ENCODE assay signal across 26 cellular contexts in the genomic region with DNA sequence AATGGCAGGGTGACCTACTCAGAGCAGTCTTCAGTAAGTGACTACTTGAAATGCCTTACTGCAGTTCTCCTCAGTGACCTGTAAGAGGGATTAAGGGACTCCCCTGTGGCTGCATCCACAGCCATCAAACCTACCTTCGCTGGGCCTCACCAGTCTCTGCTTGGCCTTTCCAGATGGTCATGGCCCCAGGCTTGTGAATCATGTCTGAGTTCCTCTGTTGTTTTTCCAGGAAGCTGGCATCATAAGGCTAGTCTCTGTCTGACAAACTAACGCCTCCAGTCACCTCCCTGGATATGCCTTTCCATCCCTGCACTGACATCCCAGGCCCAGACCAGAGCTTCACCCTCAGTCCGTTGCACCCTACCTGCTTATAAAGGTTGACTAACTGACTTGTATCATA. TPM values are rescaled to one million over a fixed set of nuclear protein-coding genes. Genes with fewer than 3 reads are reported as not detected.
DNase-seq lines count a peak whose midpoint lies in the region; ATAC-seq and TF ChIP-seq lines count a peak whose summit lies in the region.
"Had no signal": no experiment of that assay in that cellular context is flagged by ENCODE, and none has a peak within 500 bp of the region (broad histone marks: within the 10 kb centered on the region; RNA-seq: fewer than 3 reads in every experiment).

No MANE protein-coding gene starts in this region.

- in situ Hi-C loops in GM23248 (cut with MboI) (loop anchor here (10.0 kb wide), 1 partner anchor 115 kb away; no protein-coding TSS in a partner anchor), SK-MEL-5 (cut with HindIII; ENCODE audit: low pct_unique_long_range_greater_than_20kb, low sequenced_read_pairs) (no loop called here)

- H3K36me3 Mint-ChIP-seq in CD8-positive, alpha-beta T cell, result no peaks in the 10 kb centered on the region
- H3K36me3 Mint-ChIP-seq in activated naive CD8-positive, alpha-beta T cell treated with anti-CD3 and anti-CD28 coated beads for 36 hours, result no peaks in the 10 kb centered on the region
- H3K36me3 Mint-ChIP-seq: CD4-positive, alpha-beta memory T cell had no signal

- H3K18ac ChIP-seq in trophoblast cell (ENCODE audit: low read length), result no peak overlapping the region

- no peak overlapping the region for H2BK12ac ChIP-seq in trophoblast cell (ENCODE audit: low read length)

- DNase-seq in GM23248 (peak; percentile 8), SK-MEL-5 (ENCODE audit: low read depth, low spot score) (peak; percentile 47), epithelial cell of esophagus (ENCODE audit: low read depth) (peak; percentile 84), trophoblast cell (no peak), GM10248 (ENCODE audit: extremely low spot score) (no peak)
- no peak for DNase-seq in CD8-positive, alpha-beta T cell
- DNase-seq in activated naive CD8-positive, alpha-beta T cell treated with anti-CD3 and anti-CD28 coated beads for 36 hours, result no peak
- DNase-seq: C1 segment of cervical spinal cord; CD4-positive, alpha-beta memory T cell; DMS 273 treated with DMSO at 0.1 percent for 48 hours; DMS79 treated with DMSO at 0.1 percent for 48 hours; GOT3; HFFc6; NCI-H1092; NCI-H1417 treated with DMSO at 0.1 percent for 48 hours; NCI-H1694 treated with DMSO at 0.1 percent for 48 hours; NCI-H2081; NCI-H2227 treated with DMSO at 0.1 percent for 48 hours; NCI-H526 treated with DMSO at 0.1 percent for 48 hours had no signal

- no peak overlapping the region for H4K91ac ChIP-seq in trophoblast cell (ENCODE audit: low read depth, low read length)

- H3K4me1 Mint-ChIP-seq in CD8-positive, alpha-beta T cell (ENCODE audit: low read depth), result peaks cover 10% of the 10 kb centered on the region
- H3K4me1 Mint-ChIP-seq in activated naive CD8-positive, alpha-beta T cell treated with anti-CD3 and anti-CD28 coated beads for 36 hours, result peaks cover 11% of the 10 kb centered on the region

- H2AFZ ChIP-seq in GM23248 (no peak overlapping the region), trophoblast cell (ENCODE audit: insufficient read depth, low read length, poor library complexity) (no peak overlapping the region)

- H3K79me2 ChIP-seq in GM23248 (ENCODE audit: insufficient read depth) (no peaks in the 10 kb centered on the region), trophoblast cell (ENCODE audit: control insufficient read depth, insufficient read depth, low read length, poor library complexity) (no peaks in the 10 kb centered on the region)

- H2BK120ac ChIP-seq in trophoblast cell (ENCODE audit: insufficient read depth, low read length, poor library complexity), result no peak overlapping the region

- H3K79me1 ChIP-seq in trophoblast cell (ENCODE audit: low read length), result peaks cover 3% of the 10 kb centered on the region

- peaks cover 34% of the 10 kb centered on the region for H3K27me3 Mint-ChIP-seq in CD8-positive, alpha-beta T cell (ENCODE audit: low read depth)
- peaks cover 56% of the 10 kb centered on the region for H3K27me3 Mint-ChIP-seq in activated naive CD8-positive, alpha-beta T cell treated with anti-CD3 and anti-CD28 coated beads for 36 hours

- no peaks in the 10 kb centered on the region for H4K20me1 ChIP-seq in GM23248 (ENCODE audit: insufficient read depth)

- H4K12ac ChIP-seq in trophoblast cell (ENCODE audit: low read depth, low read length), result no peak overlapping the region

- H3K4me2 ChIP-seq in GM23248 (ENCODE audit: unreplicated experiment) (no peak overlapping the region), trophoblast cell (ENCODE audit: low read length) (no peak overlapping the region)
- H3K4me2 ChIP-seq: KMS-11 had no signal

- no peak overlapping the region for H3K14ac ChIP-seq in trophoblast cell (ENCODE audit: low read length)

- H3K23ac ChIP-seq in trophoblast cell (ENCODE audit: low read length), result no peak overlapping the region

- peaks cover 7% of the 10 kb centered on the region; the same call in 1 of the 2 replicates for H3K27me3 ChIP-seq in GM23248 (replicated peaks; ENCODE audit: insufficient read depth)
- no peaks in the 10 kb centered on the region for H3K27me3 ChIP-seq in trophoblast cell (ENCODE audit: insufficient read depth, low read length)
- no peaks in the 10 kb centered on the region for H3K27me3 ChIP-seq in CD8-positive, alpha-beta T cell (ENCODE audit: insufficient read depth, low read length)

- H3K27ac Mint-ChIP-seq in CD8-positive, alpha-beta T cell, result no peak overlapping the region
- no peak overlapping the region for H3K27ac Mint-ChIP-seq in activated naive CD8-positive, alpha-beta T cell treated with anti-CD3 and anti-CD28 coated beads for 36 hours
- H3K27ac Mint-ChIP-seq: CD4-positive, alpha-beta memory T cell; HFFc6; IgD-negative memory B cell had no signal

- WGBS in GM23248 (ENCODE audit: low coverage in 1 of 2, low lambda C conversion rate in 2 of 2, missing lambda C conversion rate in 2 of 2), 2 experiments, result 76 to 78% methylated on average over 3 of the region's 3 CpGs
- WGBS in trophoblast cell (ENCODE audit: extremely low coverage, insufficient coverage, insufficient read length), result no CpG with 5 or more reads among the region's 3 CpGs

- H3K27ac ChIP-seq in GM23248, result no peak overlapping the region
- no peak overlapping the region for H3K27ac ChIP-seq in trophoblast cell (ENCODE audit: low read depth, low read length)
- no peak overlapping the region for H3K27ac ChIP-seq in CD8-positive, alpha-beta T cell (ENCODE audit: low read depth, low read length)
- H3K27ac ChIP-seq: KMS-11 had no signal

- H3K9me3 Mint-ChIP-seq in CD8-positive, alpha-beta T cell, result no peaks in the 10 kb centered on the region
- H3K9me3 Mint-ChIP-seq in activated naive CD8-positive, alpha-beta T cell treated with anti-CD3 and anti-CD28 coated beads for 36 hours, result no peaks in the 10 kb centered on the region
- H3K9me3 Mint-ChIP-seq: CD4-positive, alpha-beta memory T cell; HFFc6; IgD-negative memory B cell had no signal

- H3K9me2 ChIP-seq in GM23248 (ENCODE audit: insufficient read depth), result no peaks in the 10 kb centered on the region

- no peak overlapping the region for H3K4ac ChIP-seq in trophoblast cell (ENCODE audit: low read depth, low read length)

- CTCF ChIA-PET in CD8-positive, alpha-beta T cell (lab: Charles Lee), result interaction anchor here (0.8 to 5.3 kb wide), 6 partner anchors 8 to 194 kb away, joined by 3 to 40 read pairs (median 13); no protein-coding TSS in a partner anchor
- CTCF ChIA-PET in GM10248 (lab: Yijun Ruan, JAX), result interaction anchor here (1.0 to 7.3 kb wide), 6 partner anchors 8 to 114 kb away, joined by 3 to 102 read pairs (median 54); no protein-coding TSS in a partner anchor

- H3F3A ChIP-seq in GM23248 (ENCODE audit: insufficient read depth), result no peaks in the 10 kb centered on the region

- H3K9me3 ChIP-seq in GM23248 (ENCODE audit: low read depth) (no peaks in the 10 kb centered on the region), trophoblast cell (ENCODE audit: insufficient read depth, low read depth, low read length) (no peaks in the 10 kb centered on the region)
- H3K9me3 ChIP-seq in CD8-positive, alpha-beta T cell (ENCODE audit: low read length), result no peaks in the 10 kb centered on the region
- H3K9me3 ChIP-seq: HAP-1 had no signal

- intact Hi-C loops in CD8-positive, alpha-beta T cell (cut with DNase I, micrococcal nuclease), result no loop called here

- H3K4me3 Mint-ChIP-seq in CD8-positive, alpha-beta T cell, result no peak overlapping the region
- H3K4me3 Mint-ChIP-seq in activated naive CD8-positive, alpha-beta T cell treated with anti-CD3 and anti-CD28 coated beads for 36 hours, result no peak overlapping the region
- H3K4me3 Mint-ChIP-seq: CD4-positive, alpha-beta memory T cell; HFFc6 had no signal

- no peak overlapping the region for H2BK5ac ChIP-seq in trophoblast cell (ENCODE audit: low read depth, low read length, poor library complexity)

- TF ChIP-seq CTCF in epithelial cell of esophagus (IDR thresholded peaks at IDR 0.05; ENCODE audit: insufficient read depth, low read depth, low read length, missing control alignments) (no peak), GM10248 (IDR thresholded peaks at IDR 0.05; ENCODE audit: control extremely low read depth, extremely low read depth, low read depth, missing control alignments) (no peak)
- no peak for TF ChIP-seq CTCF in CD8-positive, alpha-beta T cell (IDR thresholded peaks at IDR 0.05)

- POLR2A ChIA-PET in CD8-positive, alpha-beta T cell (lab: Charles Lee), result no interaction called here
- POLR2A ChIA-PET in GM10248 (lab: Yijun Ruan, JAX), result no interaction called here

- H3K9ac ChIP-seq in GM23248 (no peak overlapping the region), trophoblast cell (ENCODE audit: low read length) (peak overlapping the region; percentile 3)
- H3K9ac ChIP-seq: KMS-11 had no signal

- H3K4me1 ChIP-seq in GM23248 (ENCODE audit: insufficient read depth), result peaks cover 4% of the 10 kb centered on the region; the same call in 1 of the 2 replicates
- H3K4me1 ChIP-seq in trophoblast cell (ENCODE audit: control insufficient read depth in 1 of 2, insufficient read depth in 2 of 2, low read length in 2 of 2), result peaks cover 3 to 4% of the 10 kb centered on the region in 2 experiments
- peaks cover 11% of the 10 kb centered on the region for H3K4me1 ChIP-seq in CD8-positive, alpha-beta T cell (ENCODE audit: insufficient read depth, low read length)
- H3K4me1 ChIP-seq: HAP-1 had no signal

- H3K4me3 ChIP-seq in GM23248, result no peak overlapping the region
- H3K4me3 ChIP-seq in epithelial cell of esophagus (ENCODE audit: low read length), result no peak overlapping the region
- H3K4me3 ChIP-seq in trophoblast cell (ENCODE audit: low read depth, low read length), result no peak overlapping the region
- no peak overlapping the region for H3K4me3 ChIP-seq in CD8-positive, alpha-beta T cell (ENCODE audit: low read depth, low read length)
- H3K4me3 ChIP-seq: HAP-1 had no signal

- H4K8ac ChIP-seq in trophoblast cell (ENCODE audit: low read depth, low read length), result no peak overlapping the region

- no peak for ATAC-seq in CD8-positive, alpha-beta T cell
- no peak for ATAC-seq in HG02840 (IDR thresholded peaks at IDR 0.05; ENCODE audit: low FRiP score, unreplicated experiment)

- H3K36me3 ChIP-seq in GM23248 (ENCODE audit: low read depth) (no peaks in the 10 kb centered on the region), trophoblast cell (ENCODE audit: control insufficient read depth in 1 of 2, insufficient read depth in 2 of 2, low read length in 2 of 2) (no peaks in the 10 kb centered on the region)
- no peaks in the 10 kb centered on the region for H3K36me3 ChIP-seq in CD8-positive, alpha-beta T cell (ENCODE audit: insufficient read depth, low read length)
- H3K36me3 ChIP-seq: HAP-1 had no signal

- H2AK5ac ChIP-seq in trophoblast cell (ENCODE audit: low read length), result no peak overlapping the region

RNA-seq across cellular contexts. Expression of a gene that starts 14.0 kb away (rescaled TPM):
- total RNA-seq in GM23248 (2014; rRNA removed; shearing (Covaris generic)), result not detected in 2 replicates
- polyA plus RNA-seq in GM23248 (2016; fragmentation: Nextera tagmentation; extraction: Ambion mirVana), result not detected in 2 replicates
- not detected in 2 replicates for total RNA-seq in SK-MEL-5 (2014; rRNA removed; shearing (Covaris generic))
- polyA plus RNA-seq in SK-MEL-5 (2015; cell fraction: cytosol; rRNA removed), result not detected in 2 replicates
- polyA plus RNA-seq in SK-MEL-5 (2015; cell fraction: nucleus; rRNA removed), result not detected in 2 replicates
- not detected in 2 replicates for polyA plus RNA-seq in trophoblast cell (2013)
- not detected for total RNA-seq in CD8-positive, alpha-beta T cell
- total RNA-seq in activated naive CD8-positive, alpha-beta T cell treated with anti-CD3 and anti-CD28 coated beads for 36 hours, result not detected
- total RNA-seq: A673; CD4-positive, alpha-beta memory T cell; G401; HFFc6; NCI-H460 had no signal
- polyA plus RNA-seq: CD4-positive, alpha-beta memory T cell had no signal

RNA-seq across cellular contexts. Expression of a gene that starts 20.4 kb away (rescaled TPM):
- 65.8 and 87.7 TPM in 2 replicates for total RNA-seq in GM23248 (2014; rRNA removed; shearing (Covaris generic))
- polyA plus RNA-seq in GM23248 (2016; fragmentation: Nextera tagmentation; extraction: Ambion mirVana), result 30.6 and 31.3 TPM in 2 replicates
- total RNA-seq in SK-MEL-5 (2014; rRNA removed; shearing (Covaris generic)), result 38.0 and 47.1 TPM in 2 replicates
- 43.5 and 45.0 TPM in 2 replicates for polyA plus RNA-seq in SK-MEL-5 (2015; cell fraction: cytosol; rRNA removed)
- polyA plus RNA-seq in SK-MEL-5 (2015; cell fraction: nucleus; rRNA removed), result 492 and 525 TPM in 2 replicates
- polyA plus RNA-seq in trophoblast cell (2013), result 42.3 and 43.4 TPM in 2 replicates
- total RNA-seq in CD8-positive, alpha-beta T cell, result 10 to 100 TPM; 82.3 to 88.8 TPM
- 10 to 100 TPM; 94.1 to 99.1 TPM for total RNA-seq in activated naive CD8-positive, alpha-beta T cell treated with anti-CD3 and anti-CD28 coated beads for 36 hours

RNA-seq across cellular contexts. Expression of a gene that starts 29.8 kb away (rescaled TPM):
- not detected in 2 replicates for total RNA-seq in GM23248 (2014; rRNA removed; shearing (Covaris generic))
- polyA plus RNA-seq in GM23248 (2016; fragmentation: Nextera tagmentation; extraction: Ambion mirVana), result 0.24 TPM in 1 of 2 replicates, not detected in the other
- not detected in 2 replicates for total RNA-seq in SK-MEL-5 (2014; rRNA removed; shearing (Covaris generic))
- not detected in 2 replicates for polyA plus RNA-seq in SK-MEL-5 (2015; cell fraction: cytosol; rRNA removed)
- not detected in 2 replicates for polyA plus RNA-seq in SK-MEL-5 (2015; cell fraction: nucleus; rRNA removed)
- polyA plus RNA-seq in trophoblast cell (2013), result 0.77 and 0.78 TPM in 2 replicates
- total RNA-seq in CD8-positive, alpha-beta T cell, result under 1 TPM; 0.33 to 0.62 TPM
- total RNA-seq in activated naive CD8-positive, alpha-beta T cell treated with anti-CD3 and anti-CD28 coated beads for 36 hours, result under 1 TPM; 0.36 to 0.54 TPM
- total RNA-seq: A673, G401, NCI-H460 had no signal
- polyA plus RNA-seq: CD4-positive, alpha-beta memory T cell; IgD-negative memory B cell had no signal

RNA-seq across cellular contexts. Expression of a gene that starts 55.5 kb away (rescaled TPM):
- 2.8 TPM in 1 of 2 replicates, not detected in the other for total RNA-seq in GM23248 (2014; rRNA removed; shearing (Covaris generic))
- 0.28 and 0.85 TPM in 2 replicates for polyA plus RNA-seq in GM23248 (2016; fragmentation: Nextera tagmentation; extraction: Ambion mirVana)
- 12.0 and 13.4 TPM in 2 replicates for total RNA-seq in SK-MEL-5 (2014; rRNA removed; shearing (Covaris generic))
- 18.4 and 19.7 TPM in 2 replicates for polyA plus RNA-seq in SK-MEL-5 (2015; cell fraction: cytosol; rRNA removed)
- polyA plus RNA-seq in SK-MEL-5 (2015; cell fraction: nucleus; rRNA removed), result 71.8 and 111 TPM in 2 replicates
- polyA plus RNA-seq in trophoblast cell (2013), result 18.2 and 19.0 TPM in 2 replicates
- 10 to 100 TPM; 18.9 to 24.8 TPM for total RNA-seq in CD8-positive, alpha-beta T cell
- 1 to 10 TPM; 4.2 to 4.9 TPM for total RNA-seq in activated naive CD8-positive, alpha-beta T cell treated with anti-CD3 and anti-CD28 coated beads for 36 hours

Comparison
In these comparisons a context has a peak if more than half of its experiments do, and no peak if none do; other contexts are left out.
1. DNase-seq: peak in GM23248 (single experiment), SK-MEL-5 (single experiment) and epithelial cell of esophagus (single experiment); none in trophoblast cell (0 of 2), CD8-positive, alpha-beta T cell (0 of 7), activated naive CD8-positive, alpha-beta T cell treated with anti-CD3 and anti-CD28 coated beads for 36 hours (single experiment) and GM10248 (single experiment).